In the genomic region with DNA sequence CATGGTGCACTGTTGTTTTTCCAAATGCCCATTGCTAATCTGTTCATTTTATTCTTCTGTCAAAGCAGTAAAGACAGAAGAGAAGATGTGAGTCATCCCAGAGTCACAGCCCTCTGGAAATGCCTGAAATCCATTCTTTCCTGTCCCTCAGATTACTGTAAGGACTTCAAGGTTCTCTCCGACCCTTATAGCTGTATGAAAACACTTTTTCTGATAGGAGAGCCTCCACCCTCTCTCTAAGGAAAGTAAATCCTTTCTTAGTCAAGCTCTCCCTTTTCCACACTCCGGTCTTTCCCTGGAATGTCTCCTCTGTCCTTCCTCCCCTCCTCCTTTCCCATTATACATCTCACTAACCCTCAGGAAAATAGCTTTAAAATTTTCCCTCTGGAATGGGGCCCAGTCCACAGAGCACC, we compare ENCODE assay signal across 1 cellular context.
TF ChIP-seq lines count a peak whose summit lies in the region.

No MANE protein-coding gene starts in this region.

TF ChIP-seq in WTC11, 78 proteins besides CTCF, POLR2A, EP300 and RAD21 (continued from another document):
- TF ChIP-seq, protein P1, sequence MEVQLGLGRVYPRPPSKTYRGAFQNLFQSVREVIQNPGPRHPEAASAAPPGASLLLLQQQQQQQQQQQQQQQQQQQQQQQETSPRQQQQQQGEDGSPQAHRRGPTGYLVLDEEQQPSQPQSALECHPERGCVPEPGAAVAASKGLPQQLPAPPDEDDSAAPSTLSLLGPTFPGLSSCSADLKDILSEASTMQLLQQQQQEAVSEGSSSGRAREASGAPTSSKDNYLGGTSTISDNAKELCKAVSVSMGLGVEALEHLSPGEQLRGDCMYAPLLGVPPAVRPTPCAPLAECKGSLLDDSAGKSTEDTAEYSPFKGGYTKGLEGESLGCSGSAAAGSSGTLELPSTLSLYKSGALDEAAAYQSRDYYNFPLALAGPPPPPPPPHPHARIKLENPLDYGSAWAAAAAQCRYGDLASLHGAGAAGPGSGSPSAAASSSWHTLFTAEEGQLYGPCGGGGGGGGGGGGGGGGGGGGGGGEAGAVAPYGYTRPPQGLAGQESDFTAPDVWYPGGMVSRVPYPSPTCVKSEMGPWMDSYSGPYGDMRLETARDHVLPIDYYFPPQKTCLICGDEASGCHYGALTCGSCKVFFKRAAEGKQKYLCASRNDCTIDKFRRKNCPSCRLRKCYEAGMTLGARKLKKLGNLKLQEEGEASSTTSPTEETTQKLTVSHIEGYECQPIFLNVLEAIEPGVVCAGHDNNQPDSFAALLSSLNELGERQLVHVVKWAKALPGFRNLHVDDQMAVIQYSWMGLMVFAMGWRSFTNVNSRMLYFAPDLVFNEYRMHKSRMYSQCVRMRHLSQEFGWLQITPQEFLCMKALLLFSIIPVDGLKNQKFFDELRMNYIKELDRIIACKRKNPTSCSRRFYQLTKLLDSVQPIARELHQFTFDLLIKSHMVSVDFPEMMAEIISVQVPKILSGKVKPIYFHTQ (CRISPR knock-in tag; IDR thresholded peaks at IDR 0.05): no peak
- TF ChIP-seq, protein P2, sequence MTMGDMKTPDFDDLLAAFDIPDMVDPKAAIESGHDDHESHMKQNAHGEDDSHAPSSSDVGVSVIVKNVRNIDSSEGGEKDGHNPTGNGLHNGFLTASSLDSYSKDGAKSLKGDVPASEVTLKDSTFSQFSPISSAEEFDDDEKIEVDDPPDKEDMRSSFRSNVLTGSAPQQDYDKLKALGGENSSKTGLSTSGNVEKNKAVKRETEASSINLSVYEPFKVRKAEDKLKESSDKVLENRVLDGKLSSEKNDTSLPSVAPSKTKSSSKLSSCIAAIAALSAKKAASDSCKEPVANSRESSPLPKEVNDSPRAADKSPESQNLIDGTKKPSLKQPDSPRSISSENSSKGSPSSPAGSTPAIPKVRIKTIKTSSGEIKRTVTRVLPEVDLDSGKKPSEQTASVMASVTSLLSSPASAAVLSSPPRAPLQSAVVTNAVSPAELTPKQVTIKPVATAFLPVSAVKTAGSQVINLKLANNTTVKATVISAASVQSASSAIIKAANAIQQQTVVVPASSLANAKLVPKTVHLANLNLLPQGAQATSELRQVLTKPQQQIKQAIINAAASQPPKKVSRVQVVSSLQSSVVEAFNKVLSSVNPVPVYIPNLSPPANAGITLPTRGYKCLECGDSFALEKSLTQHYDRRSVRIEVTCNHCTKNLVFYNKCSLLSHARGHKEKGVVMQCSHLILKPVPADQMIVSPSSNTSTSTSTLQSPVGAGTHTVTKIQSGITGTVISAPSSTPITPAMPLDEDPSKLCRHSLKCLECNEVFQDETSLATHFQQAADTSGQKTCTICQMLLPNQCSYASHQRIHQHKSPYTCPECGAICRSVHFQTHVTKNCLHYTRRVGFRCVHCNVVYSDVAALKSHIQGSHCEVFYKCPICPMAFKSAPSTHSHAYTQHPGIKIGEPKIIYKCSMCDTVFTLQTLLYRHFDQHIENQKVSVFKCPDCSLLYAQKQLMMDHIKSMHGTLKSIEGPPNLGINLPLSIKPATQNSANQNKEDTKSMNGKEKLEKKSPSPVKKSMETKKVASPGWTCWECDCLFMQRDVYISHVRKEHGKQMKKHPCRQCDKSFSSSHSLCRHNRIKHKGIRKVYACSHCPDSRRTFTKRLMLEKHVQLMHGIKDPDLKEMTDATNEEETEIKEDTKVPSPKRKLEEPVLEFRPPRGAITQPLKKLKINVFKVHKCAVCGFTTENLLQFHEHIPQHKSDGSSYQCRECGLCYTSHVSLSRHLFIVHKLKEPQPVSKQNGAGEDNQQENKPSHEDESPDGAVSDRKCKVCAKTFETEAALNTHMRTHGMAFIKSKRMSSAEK (CRISPR knock-in tag; IDR thresholded peaks at IDR 0.05; ENCODE audit: borderline replicate concordance): no peak
- TF ChIP-seq JUN (CRISPR knock-in tag; IDR thresholded peaks at IDR 0.05) (no peak), ZNF317 (CRISPR knock-in tag; IDR thresholded peaks at IDR 0.05; ENCODE audit: borderline replicate concordance, low read depth) (no peak)
- TF ChIP-seq, protein P3, sequence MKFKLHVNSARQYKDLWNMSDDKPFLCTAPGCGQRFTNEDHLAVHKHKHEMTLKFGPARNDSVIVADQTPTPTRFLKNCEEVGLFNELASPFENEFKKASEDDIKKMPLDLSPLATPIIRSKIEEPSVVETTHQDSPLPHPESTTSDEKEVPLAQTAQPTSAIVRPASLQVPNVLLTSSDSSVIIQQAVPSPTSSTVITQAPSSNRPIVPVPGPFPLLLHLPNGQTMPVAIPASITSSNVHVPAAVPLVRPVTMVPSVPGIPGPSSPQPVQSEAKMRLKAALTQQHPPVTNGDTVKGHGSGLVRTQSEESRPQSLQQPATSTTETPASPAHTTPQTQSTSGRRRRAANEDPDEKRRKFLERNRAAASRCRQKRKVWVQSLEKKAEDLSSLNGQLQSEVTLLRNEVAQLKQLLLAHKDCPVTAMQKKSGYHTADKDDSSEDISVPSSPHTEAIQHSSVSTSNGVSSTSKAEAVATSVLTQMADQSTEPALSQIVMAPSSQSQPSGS (CRISPR knock-in tag; IDR thresholded peaks at IDR 0.05; ENCODE audit: borderline replicate concordance, low read depth): no peak
- TF ChIP-seq, protein P4, sequence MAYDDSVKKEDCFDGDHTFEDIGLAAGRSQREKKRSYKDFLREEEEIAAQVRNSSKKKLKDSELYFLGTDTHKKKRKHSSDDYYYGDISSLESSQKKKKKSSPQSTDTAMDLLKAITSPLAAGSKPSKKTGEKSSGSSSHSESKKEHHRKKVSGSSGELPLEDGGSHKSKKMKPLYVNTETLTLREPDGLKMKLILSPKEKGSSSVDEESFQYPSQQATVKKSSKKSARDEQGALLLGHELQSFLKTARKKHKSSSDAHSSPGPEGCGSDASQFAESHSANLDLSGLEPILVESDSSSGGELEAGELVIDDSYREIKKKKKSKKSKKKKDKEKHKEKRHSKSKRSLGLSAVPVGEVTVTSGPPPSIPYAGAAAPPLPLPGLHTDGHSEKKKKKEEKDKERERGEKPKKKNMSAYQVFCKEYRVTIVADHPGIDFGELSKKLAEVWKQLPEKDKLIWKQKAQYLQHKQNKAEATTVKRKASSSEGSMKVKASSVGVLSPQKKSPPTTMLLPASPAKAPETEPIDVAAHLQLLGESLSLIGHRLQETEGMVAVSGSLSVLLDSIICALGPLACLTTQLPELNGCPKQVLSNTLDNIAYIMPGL (CRISPR knock-in tag; IDR thresholded peaks at IDR 0.05): no peak
- TF ChIP-seq, protein P5, sequence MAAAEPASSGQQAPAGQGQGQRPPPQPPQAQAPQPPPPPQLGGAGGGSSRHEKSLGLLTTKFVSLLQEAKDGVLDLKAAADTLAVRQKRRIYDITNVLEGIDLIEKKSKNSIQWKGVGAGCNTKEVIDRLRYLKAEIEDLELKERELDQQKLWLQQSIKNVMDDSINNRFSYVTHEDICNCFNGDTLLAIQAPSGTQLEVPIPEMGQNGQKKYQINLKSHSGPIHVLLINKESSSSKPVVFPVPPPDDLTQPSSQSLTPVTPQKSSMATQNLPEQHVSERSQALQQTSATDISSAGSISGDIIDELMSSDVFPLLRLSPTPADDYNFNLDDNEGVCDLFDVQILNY (CRISPR knock-in tag; IDR thresholded peaks at IDR 0.05): no peak
